8 cellular contexts compared by ENCODE assay signal in genomic region chr17:44828919-44829557, GRCh38. TPM values are rescaled to one million over a fixed set of nuclear protein-coding genes. Genes with fewer than 3 reads are reported as not detected.
DNase-seq lines count a peak whose midpoint lies in the region; ATAC-seq and TF ChIP-seq lines count a peak whose summit lies in the region.

No MANE protein-coding gene starts in this region.

- H3K9me2 ChIP-seq in hepatocyte (replicated peaks; ENCODE audit: insufficient read depth), result no peaks in the 10 kb centered on the region

- peak overlapping the region; percentile 78 for H3K27ac ChIP-seq in hepatocyte

- H3K4me2 ChIP-seq in hepatocyte, result peak overlapping the region; percentile 95

- H4K20me1 ChIP-seq in hepatocyte (ENCODE audit: insufficient read depth, poor library complexity, severe bottlenecking), result peaks cover 12% of the 10 kb centered on the region

- no peaks in the 10 kb centered on the region for H3K36me3 ChIP-seq in hepatocyte (replicated peaks; ENCODE audit: insufficient read depth, low read depth)

- no peak overlapping the region for H3K27ac Mint-ChIP-seq in activated CD4-positive, alpha-beta memory T cell treated with anti-CD3 and anti-CD28 coated beads, Interleukin-2, amount 10 ng/mL, durations not matched to agents 7 days and 5 days
- H3K27ac Mint-ChIP-seq in stimulated activated effector memory CD8-positive, alpha-beta T cell treated with anti-CD3 and anti-CD28 coated beads, Interleukin-12 subunit alpha, Interleukin-12 subunit beta, amount 100 ng/mL, for 72 hours, result peak overlapping the region; percentile 26

- under 1% methylated on average over 24 of the region's 24 CpGs for WGBS in hepatocyte (ENCODE audit: low lambda C conversion rate, missing lambda C conversion rate)

- peaks cover 52% of the 10 kb centered on the region for H3K79me2 ChIP-seq in hepatocyte

- H3K27me3 Mint-ChIP-seq in activated CD4-positive, alpha-beta memory T cell treated with anti-CD3 and anti-CD28 coated beads, Interleukin-2, amount 10 ng/mL, durations not matched to agents 7 days and 5 days, result peaks cover 56% of the 10 kb centered on the region

- peak overlapping the region; percentile 56 for H3K4me3 ChIP-seq in hepatocyte

- TF ChIP-seq CTCF in hepatocyte (IDR thresholded peaks at IDR 0.05; ENCODE audit: poor library complexity), result no peak

- no peaks in the 10 kb centered on the region for H3K9me3 Mint-ChIP-seq in activated CD4-positive, alpha-beta memory T cell treated with anti-CD3 and anti-CD28 coated beads, Interleukin-2, amount 10 ng/mL, durations not matched to agents 7 days and 5 days
- H3K9me3 Mint-ChIP-seq in stimulated activated effector memory CD8-positive, alpha-beta T cell treated with anti-CD3 and anti-CD28 coated beads, Interleukin-12 subunit alpha, Interleukin-12 subunit beta, amount 100 ng/mL, for 72 hours, result no peaks in the 10 kb centered on the region

- peaks cover 12% of the 10 kb centered on the region for H3K27me3 ChIP-seq in hepatocyte

- POLR2A ChIA-PET in activated CD4-positive, alpha-beta memory T cell treated with anti-CD3 and anti-CD28 coated beads, Interleukin-2, amount 10 ng/mL, durations not matched to agents 7 days and 5 days (lab: Charles Lee), result interaction anchor here (1.7 kb wide), 1 partner anchor 52 kb away, joined by 5 read pairs; no protein-coding TSS in a partner anchor

- in situ Hi-C loops in ACHN (cut with HindIII; ENCODE audit: low pct_ligation_motif_present, low pct_unique_long_range_greater_than_20kb, low sequenced_read_pairs), result no loop called here

- peaks cover 6% of the 10 kb centered on the region for H3K4me1 ChIP-seq in hepatocyte (ENCODE audit: insufficient read depth)

- H3K4me3 Mint-ChIP-seq in activated CD4-positive, alpha-beta memory T cell treated with anti-CD3 and anti-CD28 coated beads, Interleukin-2, amount 10 ng/mL, durations not matched to agents 7 days and 5 days, result peak overlapping the region; percentile 62
- peak overlapping the region; percentile 84 for H3K4me3 Mint-ChIP-seq in stimulated activated effector memory CD8-positive, alpha-beta T cell treated with anti-CD3 and anti-CD28 coated beads, Interleukin-12 subunit alpha, Interleukin-12 subunit beta, amount 100 ng/mL, for 72 hours

- no peak for ATAC-seq in stimulated activated effector memory CD8-positive, alpha-beta T cell treated with anti-CD3 and anti-CD28 coated beads, Interleukin-12 subunit alpha, Interleukin-12 subunit beta, amount 100 ng/mL, for 72 hours

- H2AFZ ChIP-seq in hepatocyte, result peak overlapping the region; percentile 87

- CTCF ChIA-PET in activated CD4-positive, alpha-beta memory T cell treated with anti-CD3 and anti-CD28 coated beads, Interleukin-2, amount 10 ng/mL, durations not matched to agents 7 days and 5 days (lab: Charles Lee), result interaction anchor here (1.4 kb wide), 1 partner anchor 51 kb away, joined by 3 read pairs; no protein-coding TSS in a partner anchor

- peaks cover 10% of the 10 kb centered on the region for H3K4me1 Mint-ChIP-seq in activated CD4-positive, alpha-beta memory T cell treated with anti-CD3 and anti-CD28 coated beads, Interleukin-2, amount 10 ng/mL, durations not matched to agents 7 days and 5 days
- H3K4me1 Mint-ChIP-seq in stimulated activated effector memory CD8-positive, alpha-beta T cell treated with anti-CD3 and anti-CD28 coated beads, Interleukin-12 subunit alpha, Interleukin-12 subunit beta, amount 100 ng/mL, for 72 hours, result peaks cover 9% of the 10 kb centered on the region

- H3K36me3 Mint-ChIP-seq in activated CD4-positive, alpha-beta memory T cell treated with anti-CD3 and anti-CD28 coated beads, Interleukin-2, amount 10 ng/mL, durations not matched to agents 7 days and 5 days (ENCODE audit: low read depth), result no peaks in the 10 kb centered on the region
- H3K36me3 Mint-ChIP-seq in stimulated activated effector memory CD8-positive, alpha-beta T cell treated with anti-CD3 and anti-CD28 coated beads, Interleukin-12 subunit alpha, Interleukin-12 subunit beta, amount 100 ng/mL, for 72 hours, result peaks cover 6% of the 10 kb centered on the region

- DNase-seq in ACHN (peak; percentile 49), HCEC 1CT (peak; percentile 34), hepatocyte (ENCODE audit: low spot score) (no peak), mucosa of gallbladder (ENCODE audit: low spot score) (no peak), C1 segment of cervical spinal cord (lab: John Stamatoyannopoulos, UW) (no peak), activated gamma-delta T cell (lab: John Stamatoyannopoulos, UW) (no peak)
- peak; percentile 34 for DNase-seq in activated CD4-positive, alpha-beta memory T cell treated with anti-CD3 and anti-CD28 coated beads, Interleukin-2, amount 10 ng/mL, durations not matched to agents 7 days and 5 days
- DNase-seq in stimulated activated effector memory CD8-positive, alpha-beta T cell treated with anti-CD3 and anti-CD28 coated beads, Interleukin-12 subunit alpha, Interleukin-12 subunit beta, amount 100 ng/mL, for 72 hours (ENCODE audit: low spot score in 2 of 2), result peak in 1 of 2 donors; percentile 51

- H3K9me3 ChIP-seq in hepatocyte (ENCODE audit: low read depth), result no peaks in the 10 kb centered on the region

RNA-seq across cellular contexts. Expression of gene GJC1, which starts 1.0 kb away (rescaled TPM):
- total RNA-seq in activated CD4-positive, alpha-beta memory T cell treated with anti-CD3 and anti-CD28 coated beads, Interleukin-2, amount 10 ng/mL, durations not matched to agents 7 days and 5 days, result under 1 TPM; 0.78 to 0.88 TPM
- 9.2 and 11.4 TPM in 2 replicates for total RNA-seq in hepatocyte
- 6.3 and 7.5 TPM in 2 replicates for polyA plus RNA-seq in hepatocyte
- total RNA-seq in mucosa of gallbladder, result 17.3 TPM

RNA-seq across cellular contexts. Expression of gene HIGD1B, which starts 18.6 kb away (rescaled TPM):
- total RNA-seq in activated CD4-positive, alpha-beta memory T cell treated with anti-CD3 and anti-CD28 coated beads, Interleukin-2, amount 10 ng/mL, durations not matched to agents 7 days and 5 days, result not detected
- total RNA-seq in hepatocyte (not detected in 2 replicates), mucosa of gallbladder (7.2 TPM)
- polyA plus RNA-seq in hepatocyte, result 0.57 TPM in 1 of 2 replicates, not detected in the other

Comparison
In these comparisons a context has a peak if more than half of its experiments do, and no peak if none do; other contexts are left out.
1. DNase-seq: peak in ACHN (single experiment), HCEC 1CT (single experiment) and activated CD4-positive, alpha-beta memory T cell treated with anti-CD3 and anti-CD28 coated beads, Interleukin-2, amount 10 ng/mL, durations not matched to agents 7 days and 5 days (single experiment); none in hepatocyte (single experiment), mucosa of gallbladder (single experiment), C1 segment of cervical spinal cord (0 of 14) and activated gamma-delta T cell (single experiment).